ENCODE assay signal across 1 cellular context in genomic region chr5:134174841-134175839, GRCh38.
TF ChIP-seq lines count a peak whose summit lies in the region.

No MANE protein-coding gene starts in this region.

TF ChIP-seq in WTC11, 78 proteins besides CTCF, POLR2A, EP300 and RAD21 (continued from another document):
- TF ChIP-seq USF2 (CRISPR knock-in tag; IDR thresholded peaks at IDR 0.05) (no peak), ZNF416 (CRISPR knock-in tag; IDR thresholded peaks at IDR 0.05) (no peak), ZNF317 (CRISPR knock-in tag; IDR thresholded peaks at IDR 0.05; ENCODE audit: borderline replicate concordance, low read depth) (no peak)
